Comparison of ENCODE assay signal across 32 cellular contexts in the genomic region with DNA sequence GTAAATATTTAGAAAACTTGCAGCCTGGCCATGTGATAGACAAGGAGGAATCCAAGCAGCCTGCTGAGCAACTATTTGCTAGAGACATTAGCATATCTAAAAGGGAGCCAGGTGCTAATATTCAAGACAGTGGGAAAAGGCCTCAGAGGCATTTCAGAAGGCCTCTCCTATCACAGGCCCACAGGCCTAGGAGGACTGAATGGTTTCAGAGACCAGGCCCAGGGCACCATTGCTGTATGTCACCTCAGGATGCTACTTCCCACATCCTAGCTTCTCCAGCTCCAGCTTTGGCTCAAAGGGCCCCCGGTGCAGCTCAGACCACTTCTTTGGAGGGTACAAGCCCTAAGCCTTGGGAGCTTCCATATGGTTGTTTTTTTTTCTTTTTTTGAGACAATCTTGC. TPM values are rescaled to one million over a fixed set of nuclear protein-coding genes. Genes with fewer than 3 reads are reported as not detected.
"Had no signal": no experiment of that assay in that cellular context is flagged by ENCODE, and none has a peak within 500 bp of the region (broad histone marks: within the 10 kb centered on the region; RNA-seq: fewer than 3 reads in every experiment).

No MANE protein-coding gene starts in this region.

- H3K9me3 ChIP-seq: suprapubic skin, testis, thoracic aorta, thyroid gland, tibial artery, tibial nerve, transverse colon, upper lobe of left lung, upper lobe of right lung, uterus, vagina had no signal

- H3K4me3 ChIP-seq: stomach, suprapubic skin, testis, thoracic aorta, thyroid gland, tibial artery, tibial nerve, transverse colon, upper lobe of left lung, upper lobe of right lung, uterus, vagina had no signal

- H3K36me3 ChIP-seq: stomach, suprapubic skin, thoracic aorta, thyroid gland, tibial artery, tibial nerve, transverse colon, upper lobe of left lung, upper lobe of right lung, uterus, vagina had no signal

- FAIRE-seq: urothelium cell line had no signal

- DNase-seq: stimulated activated CD4-positive, alpha-beta T cell treated with anti-CD3 and anti-CD28 coated beads, Interleukin-2, amount 100 ng/mL, for 48 hours; stimulated activated CD4-positive, alpha-beta T cell treated with anti-CD3 and anti-CD28 coated beads, Interleukin-4, amount 100 ng/mL, for 1 hour; stimulated activated CD4-positive, alpha-beta T cell treated with anti-CD3 and anti-CD28 coated beads, Interleukin-4, amount 100 ng/mL, for 24 hours; stimulated activated CD4-positive, alpha-beta T cell treated with anti-CD3 and anti-CD28 coated beads, Interleukin-4, amount 100 ng/mL, for 4 hours; stimulated activated CD8-positive, alpha-beta memory T cell treated with anti-CD3 and anti-CD28 coated beads, Interleukin-4, amount 100 ng/mL, for 48 hours; stimulated activated naive B cell treated with anti-CD40 and anti-IgM and Interleukin-4, amounts not matched to agents 10 μg/mL and 1 μg/mL and 100 μg/mL, for 72 hours; stimulated activated naive CD4-positive, alpha-beta T cell; stimulated activated naive CD4-positive, alpha-beta T cell treated with Interleukin-2 at 50 U/mL for 16 hours; stimulated activated naive CD8-positive, alpha-beta T cell treated with anti-CD3 and anti-CD28 coated beads, Interleukin-15, amount 100 ng/mL, for 72 hours; stimulated activated naive CD8-positive, alpha-beta T cell treated with anti-CD3 and anti-CD28 coated beads, Interleukin-15, Interleukin-2, amounts not matched to agents 100 U/mL and 50 U/mL, for 24 hours; stomach; substantia nigra; testis; thyroid gland; tibial artery; transverse colon; trophoblast cell; upper lobe of left lung; upper lobe of right lung; uterus had no signal

- H3K4me1 ChIP-seq: suprapubic skin, thyroid gland, tibial artery, tibial nerve, uterus, vagina had no signal

- ATAC-seq: stimulated activated effector memory CD8-positive, alpha-beta T cell treated with anti-CD3 and anti-CD28 coated beads, Interleukin-12 subunit alpha, Interleukin-12 subunit beta, amount 100 ng/mL, for 72 hours; stimulated activated memory B cell treated with anti-CD40 and anti-IgM and Interleukin-4, amounts not matched to agents 10 μg/mL and 1 μg/mL and 100 μg/mL, for 72 hours; stimulated activated naive B cell treated with anti-CD40 and anti-IgM and Interleukin-4, amounts not matched to agents 10 μg/mL and 1 μg/mL and 100 μg/mL, for 72 hours; stimulated activated naive CD8-positive, alpha-beta T cell treated with anti-CD3 and anti-CD28 coated beads, Interleukin-15, amount 100 ng/mL, for 72 hours; stimulated activated naive CD8-positive, alpha-beta T cell treated with anti-CD3 and anti-CD28 coated beads, Interleukin-15, Interleukin-2, amounts not matched to agents 100 U/mL and 50 U/mL, for 24 hours; upper lobe of right lung had no signal

- H3K27ac ChIP-seq: stomach, suprapubic skin, testis, thoracic aorta, thyroid gland, tibial artery, tibial nerve, upper lobe of left lung, upper lobe of right lung, uterus, vagina had no signal

- H3K27me3 ChIP-seq: stomach, suprapubic skin, testis, thyroid gland, tibial artery, tibial nerve, transverse colon, upper lobe of left lung, upper lobe of right lung, uterus, vagina had no signal

RNA-seq across cellular contexts. Expression of a gene that starts 3.8 kb away (rescaled TPM):
- total RNA-seq: stomach, subcutaneous adipose tissue, suprapubic skin, temporal lobe, testis, thoracic aorta, thyroid gland, tibial nerve, upper lobe of left lung, upper lobe of right lung, ureter, urinary bladder, vagina had no signal
- polyA plus RNA-seq: stomach, thymus, urinary bladder had no signal
